ENCODE assay signal across 11 cellular contexts in genomic region chr12:52802442-52802841, GRCh38. TPM values are rescaled to one million over a fixed set of nuclear protein-coding genes. Genes with fewer than 3 reads are reported as not detected.
"Had no signal": no experiment of that assay in that cellular context is flagged by ENCODE, and none has a peak within 500 bp of the region (broad histone marks: within the 10 kb centered on the region; RNA-seq: fewer than 3 reads in every experiment).

No MANE protein-coding gene starts in this region.

- H3K4me2 ChIP-seq: GM23338 had no signal

- FAIRE-seq: HTR-8/SVneo, K562 had no signal

- DNase-seq: H7, HFFc6, IMR-90, KG1 had no signal

- H3K4me3 ChIP-seq: GM23338, HAP-1, K562 had no signal

- ATAC-seq: GM23338, HCT116, K562 had no signal

- H3K4me3 Mint-ChIP-seq: GM23338, HFFc6 had no signal

- H3K27ac Mint-ChIP-seq: GM23338, HFFc6 had no signal

- H2AFZ ChIP-seq: GM23338 had no signal

- H3K36me3 ChIP-seq: HAP-1 had no signal

- H3K9me3 Mint-ChIP-seq: GM23338, HFFc6 had no signal

- H3K9me3 ChIP-seq: HAP-1 had no signal

RNA-seq across cellular contexts. Expression of gene KRT3, which starts 6.5 kb away (rescaled TPM):
- total RNA-seq: GM23338, H4, H7, HFFc6, HT-29, IMR-90, K562 had no signal
- polyA plus RNA-seq: GM23338, IMR-90, K562 had no signal

RNA-seq across cellular contexts. Expression of gene KRT4, which starts 11.5 kb away (rescaled TPM):
- total RNA-seq: GM23338, H4, H7, HT-29, K562 had no signal
- polyA plus RNA-seq: GM23338, K562 had no signal

RNA-seq across cellular contexts. Expression of gene KRT76, which starts 25.3 kb away (rescaled TPM):
- total RNA-seq: GM23338, H4, H7, HFFc6, HT-29, IMR-90, K562 had no signal
- polyA plus RNA-seq: GM23338, IMR-90, K562 had no signal

RNA-seq across cellular contexts. Expression of gene KRT79, which starts 31.7 kb away (rescaled TPM):
- total RNA-seq: H4, H7, HFFc6, HT-29 had no signal
- polyA plus RNA-seq: GM23338 had no signal

RNA-seq across cellular contexts. Expression of gene KRT78, which starts 46.4 kb away (rescaled TPM):
- total RNA-seq: GM23338, H4, H7, HT-29, IMR-90, K562 had no signal
- polyA plus RNA-seq: GM23338, IMR-90, K562 had no signal
